Comparison of ENCODE assay signal across 11 cellular contexts in genomic region chr22:46042786-46043185, GRCh38.
DNase-seq lines count a peak whose midpoint lies in the region; ATAC-seq, FAIRE-seq and TF ChIP-seq lines count a peak whose summit lies in the region.
"Had no signal": no experiment of that assay in that cellular context is flagged by ENCODE, and none has a peak within 500 bp of the region (broad histone marks: within the 10 kb centered on the region; RNA-seq: fewer than 3 reads in every experiment).

No MANE protein-coding gene starts in this region.

- no peak for TF ChIP-seq CTCF in Peyer's patch (IDR thresholded peaks at IDR 0.05)
- TF ChIP-seq CTCF in gastrocnemius medialis (IDR thresholded peaks at IDR 0.05 in 4 of 5, conservative IDR thresholded peaks at IDR 0.05 in 1 of 5) = no peak
- no peak for TF ChIP-seq CTCF in GM13977 (IDR thresholded peaks at IDR 0.05; ENCODE audit: extremely low read depth, insufficient read depth, missing control alignments)

- peaks cover 0 to 42% (median 8%) of the 10 kb centered on the region in 4 donors for H3K4me1 ChIP-seq in Peyer's patch
- H3K4me1 ChIP-seq in gastrocnemius medialis = peaks cover 60 to 61% of the 10 kb centered on the region in 2 donors

- H3K27ac ChIP-seq in Peyer's patch (peak overlapping the region; percentile 14 to 82 (median 71)), gastrocnemius medialis (peak overlapping the region; percentile 98 to 99 (median 99))
- H3K27ac ChIP-seq: PC-9 had no signal

- H3K9me3 ChIP-seq in Peyer's patch = no peaks in the 10 kb centered on the region
- no peaks in the 10 kb centered on the region for H3K9me3 ChIP-seq in gastrocnemius medialis

- H3K27me3 ChIP-seq in Peyer's patch (no peaks in the 10 kb centered on the region), gastrocnemius medialis (no peaks in the 10 kb centered on the region)

- peak; percentile 57 for DNase-seq in EL
- DNase-seq in Peyer's patch = peak in 2 of 3 donors; percentile 40 to 45
- DNase-seq in fibroblast of peridontal ligament (ENCODE audit: extremely low read depth) = peak; percentile 49
- DNase-seq in gastrocnemius medialis = peak in 1 of 2 donors; percentile 17
- DNase-seq in frontal cortex (ENCODE audit: low spot score in 2 of 2) = no peak
- no peak for DNase-seq in GM13977 (ENCODE audit: low spot score)
- no peak for DNase-seq in HUDEP-2 (lab: John Stamatoyannopoulos, UW; ENCODE audit: unreplicated experiment in 76 of 76)
- no peak for DNase-seq in NCI-H146 (lab: John Stamatoyannopoulos, UW)
- DNase-seq: hippocampal formation, NCI-H1092 treated with DMSO at 0.1 percent for 48 hours, PC-9 had no signal

- FAIRE-seq in frontal cortex (lab: Jason Lieb, UNC) = no peak

- intact Hi-C loops in gastrocnemius medialis (cut with DNase I; ENCODE audit: low total_unique reads) = no loop called here

- TF ChIP-seq POLR2A in Peyer's patch (IDR thresholded peaks at IDR 0.05) = no peak
- no peak for TF ChIP-seq POLR2A in gastrocnemius medialis (IDR thresholded peaks at IDR 0.05)

- H3K4me3 ChIP-seq in Peyer's patch (no peak overlapping the region), gastrocnemius medialis (peak overlapping the region in 2 of 4 donors; percentile 23 to 80)
- H3K4me3 ChIP-seq: PC-9 had no signal

- in situ Hi-C loops in gastrocnemius medialis (cut with MboI; ENCODE audit: low sequenced_read_pairs in 4 of 4) = no loop called here
- in situ Hi-C loops in GM13977 (cut with MboI; ENCODE audit: low pct_unique_long_range_greater_than_20kb, low sequenced_read_pairs, unreplicated experiment) = no loop called here

- no peak for ATAC-seq in gastrocnemius medialis

- H3K36me3 ChIP-seq in Peyer's patch (no peaks in the 10 kb centered on the region), gastrocnemius medialis (no peaks in the 10 kb centered on the region)

Comparison
In these comparisons a context has a peak if more than half of its experiments do, and no peak if none do; other contexts are left out.
1. DNase-seq: peak in EL (single experiment), Peyer's patch (2 of 3) and fibroblast of peridontal ligament (single experiment); none in frontal cortex (0 of 2), GM13977 (single experiment), HUDEP-2 (0 of 76) and NCI-H146 (single experiment).